8 cellular contexts compared by ENCODE assay signal in the genomic region with DNA sequence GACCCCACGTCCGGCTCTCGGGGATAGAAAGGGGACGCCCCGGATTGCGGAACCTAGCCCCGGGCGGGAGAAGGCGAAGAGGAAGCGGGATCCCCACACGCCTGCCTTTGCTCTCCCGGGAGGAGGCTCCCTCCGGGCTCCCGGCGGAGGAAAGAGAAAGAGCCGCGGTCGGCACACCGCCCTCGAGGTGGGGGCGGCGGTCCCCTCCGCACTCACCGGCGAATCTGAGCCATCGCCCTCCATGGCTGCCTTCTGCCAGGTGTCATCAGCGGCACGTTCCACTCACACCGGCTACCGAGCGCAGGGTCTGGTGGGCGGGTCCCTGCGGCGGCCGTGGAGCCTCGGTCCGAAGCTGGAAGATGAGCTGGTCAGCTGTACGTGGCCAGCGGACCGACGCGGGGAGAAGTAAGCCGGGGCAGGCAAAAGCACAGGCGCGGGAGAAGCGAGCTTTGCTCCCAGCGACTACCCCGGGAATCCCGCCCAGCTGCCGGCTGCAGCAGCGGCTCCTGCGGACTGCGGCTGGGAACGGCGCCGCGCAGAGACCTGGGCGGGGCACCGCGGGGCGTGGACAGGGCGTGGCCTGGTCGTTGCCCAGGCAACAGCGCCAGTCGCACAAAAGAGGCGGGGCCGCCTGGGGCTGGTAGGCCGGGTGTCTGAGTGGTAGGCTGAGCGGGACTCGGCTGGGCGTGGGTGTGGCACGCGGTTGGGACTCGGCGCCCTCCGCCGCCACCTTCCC. TPM values are rescaled to one million over a fixed set of nuclear protein-coding genes. Genes with fewer than 3 reads are reported as not detected.
DNase-seq lines count a peak whose midpoint lies in the region; ATAC-seq and TF ChIP-seq lines count a peak whose summit lies in the region.

A gene with protein sequence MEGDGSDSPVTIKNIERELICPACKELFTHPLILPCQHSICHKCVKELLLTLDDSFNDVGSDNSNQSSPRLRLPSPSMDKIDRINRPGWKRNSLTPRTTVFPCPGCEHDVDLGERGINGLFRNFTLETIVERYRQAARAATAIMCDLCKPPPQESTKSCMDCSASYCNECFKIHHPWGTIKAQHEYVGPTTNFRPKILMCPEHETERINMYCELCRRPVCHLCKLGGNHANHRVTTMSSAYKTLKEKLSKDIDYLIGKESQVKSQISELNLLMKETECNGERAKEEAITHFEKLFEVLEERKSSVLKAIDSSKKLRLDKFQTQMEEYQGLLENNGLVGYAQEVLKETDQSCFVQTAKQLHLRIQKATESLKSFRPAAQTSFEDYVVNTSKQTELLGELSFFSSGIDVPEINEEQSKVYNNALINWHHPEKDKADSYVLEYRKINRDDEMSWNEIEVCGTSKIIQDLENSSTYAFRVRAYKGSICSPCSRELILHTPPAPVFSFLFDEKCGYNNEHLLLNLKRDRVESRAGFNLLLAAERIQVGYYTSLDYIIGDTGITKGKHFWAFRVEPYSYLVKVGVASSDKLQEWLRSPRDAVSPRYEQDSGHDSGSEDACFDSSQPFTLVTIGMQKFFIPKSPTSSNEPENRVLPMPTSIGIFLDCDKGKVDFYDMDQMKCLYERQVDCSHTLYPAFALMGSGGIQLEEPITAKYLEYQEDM (minus strand): TSS at position 517 of the 736 bp plus-strand sequence. CDS start 274 bp downstream, at position 243.

- peak; percentile 94 for ATAC-seq in CD4-positive, CD25-positive, alpha-beta regulatory T cell (ENCODE audit: low read depth in 2 of 2)
- ATAC-seq in GM19397 (IDR thresholded peaks at IDR 0.05; ENCODE audit: unreplicated experiment) (peak; percentile 98), HG03558 (IDR thresholded peaks at IDR 0.05; ENCODE audit: extremely low read depth, unreplicated experiment) (peak; percentile 96), lung (ENCODE audit: insufficient read depth, low FRiP score) (peak; percentile 99)

- POLR2A ChIA-PET in activated CD4-positive, alpha-beta memory T cell treated with anti-CD3 and anti-CD28 coated beads for 36 hours (lab: Charles Lee) = no interaction called here

- TF ChIP-seq CTCF in lung (IDR thresholded peaks at IDR 0.05; ENCODE audit: control extremely low read depth, extremely low read depth) = no peak

- CTCF ChIA-PET in activated CD4-positive, alpha-beta memory T cell treated with anti-CD3 and anti-CD28 coated beads for 36 hours (lab: Charles Lee) = interaction anchor here (0.8 to 1.7 kb wide), 4 partner anchors 10 to 94 kb away, joined by 3 to 5 read pairs (median 3); no protein-coding TSS in a partner anchor

- peaks cover 40% of the 10 kb centered on the region for H3K27me3 ChIP-seq in CD4-positive, CD25-positive, alpha-beta regulatory T cell (ENCODE audit: control insufficient read depth, insufficient read depth, low read length)
- H3K27me3 ChIP-seq in duodenal mucosa (ENCODE audit: control insufficient read depth in 1 of 2, insufficient read depth in 2 of 2, low read length in 2 of 2) (peaks cover 0 to 3% of the 10 kb centered on the region in 2 donors), lung (ENCODE audit: control insufficient read depth, insufficient read depth) (no peaks in the 10 kb centered on the region)

- H3K4me1 ChIP-seq in CD4-positive, CD25-positive, alpha-beta regulatory T cell (ENCODE audit: control insufficient read depth, insufficient read depth, low read length, poor library complexity, severe bottlenecking) = peaks cover 20% of the 10 kb centered on the region
- H3K4me1 ChIP-seq in duodenal mucosa (ENCODE audit: control insufficient read depth in 1 of 2, insufficient read depth in 2 of 2, low read length in 2 of 2) (peaks cover 11 to 16% of the 10 kb centered on the region in 2 donors), lung (ENCODE audit: control insufficient read depth in 2 of 2, insufficient read depth in 2 of 2, low read length in 2 of 2) (peaks cover 0 to 7% of the 10 kb centered on the region in 2 donors)

- peak within 1 kb of the TSS; percentile 13 for H3K4me3 ChIP-seq in CD4-positive, CD25-positive, alpha-beta regulatory T cell (ENCODE audit: low read depth, low read length)
- H3K4me3 ChIP-seq in duodenal mucosa (ENCODE audit: low read depth in 1 of 2, low read length in 2 of 2) (peak within 1 kb of the TSS; percentile 80 to 90), lung (peak within 1 kb of the TSS; percentile 54)

- no peak within 1 kb of the TSS for H3K27ac Mint-ChIP-seq in CD4-positive, CD25-positive, alpha-beta regulatory T cell
- peak within 1 kb of the TSS; percentile 26 for H3K27ac Mint-ChIP-seq in activated CD4-positive, alpha-beta memory T cell treated with anti-CD3 and anti-CD28 coated beads for 36 hours

- no peak within 1 kb of the TSS for H3K27ac ChIP-seq in CD4-positive, CD25-positive, alpha-beta regulatory T cell (ENCODE audit: insufficient read depth, low read length, poor library complexity, severe bottlenecking)
- H3K27ac ChIP-seq in duodenal mucosa (ENCODE audit: low read depth, low read length) (peak within 1 kb of the TSS; percentile 93), lung (ENCODE audit: low read depth in 1 of 2, low read length in 1 of 2) (peak within 1 kb of the TSS in 1 of 2 donors; percentile 23)

- H3K27me3 Mint-ChIP-seq in CD4-positive, CD25-positive, alpha-beta regulatory T cell = peaks cover 66% of the 10 kb centered on the region
- H3K27me3 Mint-ChIP-seq in activated CD4-positive, alpha-beta memory T cell treated with anti-CD3 and anti-CD28 coated beads for 36 hours = peaks cover 58% of the 10 kb centered on the region

- H3K36me3 ChIP-seq in CD4-positive, CD25-positive, alpha-beta regulatory T cell (ENCODE audit: control insufficient read depth, insufficient read depth, low read length) = no peaks in the 10 kb centered on the region
- H3K36me3 ChIP-seq in duodenal mucosa (ENCODE audit: control insufficient read depth in 1 of 2, insufficient read depth in 2 of 2, low read length in 2 of 2) = peaks cover 0 to 7% of the 10 kb centered on the region in 2 donors
- no peaks in the 10 kb centered on the region for H3K36me3 ChIP-seq in lung (ENCODE audit: control insufficient read depth in 2 of 2, insufficient read depth in 2 of 2, low read length in 2 of 2)

- peaks cover 6 to 15% of the 10 kb centered on the region in 2 experiments for H3K9me3 ChIP-seq in CD4-positive, CD25-positive, alpha-beta regulatory T cell (ENCODE audit: control insufficient read depth in 2 of 2, low read length in 2 of 2)
- H3K9me3 ChIP-seq in duodenal mucosa (ENCODE audit: control insufficient read depth in 1 of 2, low read length in 2 of 2) (peaks cover 0 to 12% of the 10 kb centered on the region in 2 donors), lung (ENCODE audit: control insufficient read depth in 2 of 2, insufficient read depth in 1 of 2, low read length in 1 of 2) (peaks cover 0 to 13% of the 10 kb centered on the region in 2 donors)

- peaks cover 4 to 19% (median 8%) of the 10 kb centered on the region in 4 donors for H3K4me1 Mint-ChIP-seq in CD4-positive, CD25-positive, alpha-beta regulatory T cell
- peaks cover 6% of the 10 kb centered on the region for H3K4me1 Mint-ChIP-seq in activated CD4-positive, alpha-beta memory T cell treated with anti-CD3 and anti-CD28 coated beads for 36 hours (ENCODE audit: low read depth)

- peak within 1 kb of the TSS; percentile 92 to 95 for H3K9ac ChIP-seq in duodenal mucosa (ENCODE audit: low read depth in 1 of 2, low read length in 2 of 2)

- H3K4me3 Mint-ChIP-seq in CD4-positive, CD25-positive, alpha-beta regulatory T cell = peak within 1 kb of the TSS; percentile 79 to 91 (median 86)
- peak within 1 kb of the TSS; percentile 79 for H3K4me3 Mint-ChIP-seq in activated CD4-positive, alpha-beta memory T cell treated with anti-CD3 and anti-CD28 coated beads for 36 hours

- WGBS in lung, 2 donors = 0% methylated on average over 70 to 77 of the region's 77 CpGs

- intact Hi-C loops in activated CD4-positive, alpha-beta memory T cell treated with anti-CD3 and anti-CD28 coated beads for 36 hours (cut with micrococcal nuclease) = loop anchor here (1.0 to 5.0 kb wide), 8 partner anchors 10 to 673 kb away; partner anchors contain the start of genes AP3S1, ATG12, CCDC112 and FEM1C

- DNase-seq in CD4-positive, CD25-positive, alpha-beta regulatory T cell = peak; percentile 75 to 90 (median 80)
- DNase-seq in NCI-H748 (lab: John Stamatoyannopoulos, UW; ENCODE audit: unreplicated experiment) (peak; percentile 97), lung (ENCODE audit: low spot score) (peak; percentile 93)
- DNase-seq in activated CD4-positive, alpha-beta memory T cell treated with anti-CD3 and anti-CD28 coated beads for 36 hours = peak; percentile 94
- peak; percentile 46 to 85 (median 69) for DNase-seq in stimulated activated CD4-positive, alpha-beta T cell treated with anti-CD3 and anti-CD28 coated beads, TNF-alpha, amount 100 ng/mL, for 1 hour (ENCODE audit: low read depth in 3 of 3, low spot score in 1 of 3)

- H3K9me3 Mint-ChIP-seq in CD4-positive, CD25-positive, alpha-beta regulatory T cell = peaks cover under 1 to 16% (median 7%) of the 10 kb centered on the region in 7 donors
- H3K9me3 Mint-ChIP-seq in activated CD4-positive, alpha-beta memory T cell treated with anti-CD3 and anti-CD28 coated beads for 36 hours = peaks cover 16% of the 10 kb centered on the region

- no peaks in the 10 kb centered on the region for H3K36me3 Mint-ChIP-seq in CD4-positive, CD25-positive, alpha-beta regulatory T cell
- H3K36me3 Mint-ChIP-seq in activated CD4-positive, alpha-beta memory T cell treated with anti-CD3 and anti-CD28 coated beads for 36 hours = peaks cover 6% of the 10 kb centered on the region

RNA-seq across cellular contexts. Expression of the gene that starts here (rescaled TPM):
- total RNA-seq in CD4-positive, CD25-positive, alpha-beta regulatory T cell = not detected
- polyA plus RNA-seq in CD4-positive, CD25-positive, alpha-beta regulatory T cell = not detected
- total RNA-seq in activated CD4-positive, alpha-beta memory T cell treated with anti-CD3 and anti-CD28 coated beads for 36 hours = not detected
- total RNA-seq in lung = 1 to 10 TPM; 6.2 to 6.9 TPM
- 1 to 10 TPM in 1 of 2 donors, under 1 TPM in 1; 0.60 to 1.3 TPM for polyA plus RNA-seq in lung

Comparison
In these comparisons a context has a peak if more than half of its experiments do, and no peak if none do; other contexts are left out.
1. Peak in DNase-seq, ATAC-seq and H3K4me3 ChIP-seq in CD4-positive, CD25-positive, alpha-beta regulatory T cell; RNA of the gene not detected or under 1 TPM.
2. Peak in DNase-seq in activated CD4-positive, alpha-beta memory T cell treated with anti-CD3 and anti-CD28 coated beads for 36 hours; RNA of the gene not detected or under 1 TPM.
3. H3K4me3 ChIP-seq: peak in every context shown above with its lines; median percentile 85 in duodenal mucosa; 54 in lung; 13 in CD4-positive, CD25-positive, alpha-beta regulatory T cell.